In the genomic region with DNA sequence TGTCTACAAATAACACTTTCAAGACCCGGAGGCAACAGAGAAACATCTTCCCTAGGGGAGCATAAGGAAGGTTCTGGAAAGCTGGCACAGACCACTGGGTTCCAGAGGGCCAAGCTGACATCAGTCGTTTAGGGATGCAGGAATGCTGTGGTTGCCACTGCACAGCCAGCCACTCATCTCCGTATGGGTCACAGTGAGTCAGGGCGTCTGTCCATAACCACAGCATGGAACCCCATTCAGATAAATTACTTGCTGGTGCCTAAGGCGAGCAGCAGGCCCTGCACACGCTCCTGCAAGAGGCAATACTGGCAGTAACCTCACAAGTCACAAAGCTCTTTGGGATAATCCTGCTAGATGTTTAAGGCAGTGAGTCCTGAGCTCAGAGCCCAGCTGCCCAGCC, we compare ENCODE assay signal across 16 cellular contexts.
A peak's percentile ranks its signal among the peaks of the same experiment; 100 is the strongest.
DNase-seq lines count a peak whose midpoint lies in the region; ATAC-seq and TF ChIP-seq lines count a peak whose summit lies in the region.
"Had no signal": no experiment of that assay in that cellular context is flagged by ENCODE, and none has a peak within 500 bp of the region (broad histone marks: within the 10 kb centered on the region; RNA-seq: fewer than 3 reads in every experiment).

No MANE protein-coding gene starts in this region.

- H3K27me3 ChIP-seq in SK-N-SH (ENCODE audit: insufficient read depth): no peaks in the 10 kb centered on the region

- no peak overlapping the region for H3K4me2 ChIP-seq in SK-N-SH

- CTCF ChIA-PET in SK-N-SH (lab: Yijun Ruan, JAX): interaction anchor here (0.8 to 1.1 kb wide), 3 partner anchors 10 to 30 kb away, joined by 3 read pairs; no protein-coding TSS in a partner anchor

- no peaks in the 10 kb centered on the region for H3K9me2 ChIP-seq in SK-N-SH

- TF ChIP-seq EP300 in SK-N-SH (IDR thresholded peaks at IDR 0.05; ENCODE audit: borderline replicate concordance in 1 of 2, low read depth in 1 of 2, low read length in 1 of 2): peak in 1 of 2 experiments; percentile 72; a peak in 1 of 4 replicates

- peaks cover 0 to 6% of the 10 kb centered on the region in 2 experiments; a peak in 2 of 4 replicates for H3K4me1 ChIP-seq in SK-N-SH (ENCODE audit: control insufficient read depth in 1 of 2, insufficient read depth in 2 of 2, low read depth in 1 of 2, low read length in 1 of 2)
- H3K4me1 ChIP-seq: parathyroid adenoma had no signal

- H3K9me3 ChIP-seq in SK-N-SH: no peaks in the 10 kb centered on the region

- no peak for TF ChIP-seq RAD21 in SK-N-SH (IDR thresholded peaks at IDR 0.05; ENCODE audit: low read length)

- H3K4me3 ChIP-seq in SK-N-SH (ENCODE audit: low read depth in 2 of 2, low read length in 1 of 2): no peak overlapping the region
- H3K4me3 ChIP-seq in fibroblast of mammary gland (ENCODE audit: control insufficient read depth, low read depth, low read length): no peak overlapping the region

- H3K9ac ChIP-seq in SK-N-SH: no peak overlapping the region
- H3K9ac ChIP-seq: parathyroid adenoma had no signal

- no peaks in the 10 kb centered on the region for H3K79me2 ChIP-seq in SK-N-SH (ENCODE audit: insufficient read depth)
- H3K79me2 ChIP-seq: parathyroid adenoma had no signal

- peak; percentile 7 to 70 for DNase-seq in NCI-H524 (lab: John Stamatoyannopoulos, UW)
- DNase-seq in NCI-H524 treated with DMSO at 0.1 percent for 48 hours (lab: John Stamatoyannopoulos, UW): no peak
- DNase-seq in SK-N-SH: no peak
- DNase-seq in fibroblast of mammary gland (ENCODE audit: low read depth): peak; percentile 95
- peak; percentile 20 for DNase-seq in smooth muscle cell of the brain vasculature (ENCODE audit: low read depth, low spot score)
- DNase-seq in activated CD4-positive, alpha-beta T cell treated with anti-CD3 and anti-CD28 coated beads, Interleukin-2, amount 50 U/mL, for 4 hours: no peak
- DNase-seq: activated CD4-positive, alpha-beta T cell treated with anti-CD3 and anti-CD28 coated beads, Interleukin-2, amount 10 ng/mL, durations not matched to agents 24 days and 14 days; activated naive CD4-positive, alpha-beta T cell treated with anti-CD3 and anti-CD28 coated beads, Interleukin-2, amount 10 ng/mL, durations not matched to agents 7 days and 5 days; DND-41; hypothalamus; NCI-H1092; NCI-H748 treated with DMSO at 0.1 percent for 48 hours had no signal

- POLR2A ChIA-PET in SK-N-SH (lab: Yijun Ruan, JAX): no interaction called here

- no peaks in the 10 kb centered on the region for H3F3A ChIP-seq in SK-N-SH (replicated peaks; ENCODE audit: insufficient read depth)

- ATAC-seq in GM21515 (IDR thresholded peaks at IDR 0.05; ENCODE audit: unreplicated experiment) (no peak), GM21786 (IDR thresholded peaks at IDR 0.05; ENCODE audit: unreplicated experiment) (no peak)

- no peaks in the 10 kb centered on the region for H4K20me1 ChIP-seq in SK-N-SH (ENCODE audit: insufficient read depth)

- no peaks in the 10 kb centered on the region for H3K36me3 ChIP-seq in SK-N-SH (replicated peaks in 1 of 2; ENCODE audit: control insufficient read depth in 1 of 2, insufficient read depth in 2 of 2, low read length in 1 of 2)

- no peak overlapping the region for H3K27ac ChIP-seq in SK-N-SH (ENCODE audit: low read depth in 2 of 2, low read length in 1 of 2)
- H3K27ac ChIP-seq: 22Rv1, parathyroid adenoma had no signal

- WGBS in SK-N-SH (ENCODE audit: low lambda C conversion rate): 60% methylated on average over 2 of the region's 6 CpGs

- TF ChIP-seq CTCF in SK-N-SH (IDR thresholded peaks at IDR 0.05) (no peak), fibroblast of mammary gland (conservative IDR thresholded peaks at IDR 0.05; ENCODE audit: control insufficient read depth, insufficient read depth, low read depth, low read length) (no peak)

- no peak overlapping the region for H2AFZ ChIP-seq in SK-N-SH (ENCODE audit: low read depth)
- H2AFZ ChIP-seq: parathyroid adenoma had no signal

TF ChIP-seq in SK-N-SH, 30 proteins besides CTCF, POLR2A, EP300 and RAD21 (continues in another document):
- TF ChIP-seq ELF1 (IDR thresholded peaks at IDR 0.05): no peak
- no peak for TF ChIP-seq RFX5 (IDR thresholded peaks at IDR 0.05; ENCODE audit: low read length)
- no peak for TF ChIP-seq POLR2AphosphoS5 (IDR thresholded peaks at IDR 0.05; ENCODE audit: low read depth, low read length)
- no peak for TF ChIP-seq ZBTB33 (IDR thresholded peaks at IDR 0.05; ENCODE audit: borderline replicate concordance, low read depth)
- no peak for TF ChIP-seq NRF1 (IDR thresholded peaks at IDR 0.05; ENCODE audit: low read depth, low read length)
- TF ChIP-seq MAX (IDR thresholded peaks at IDR 0.05; ENCODE audit: low read depth): peak; percentile 68
- TF ChIP-seq, protein P1, sequence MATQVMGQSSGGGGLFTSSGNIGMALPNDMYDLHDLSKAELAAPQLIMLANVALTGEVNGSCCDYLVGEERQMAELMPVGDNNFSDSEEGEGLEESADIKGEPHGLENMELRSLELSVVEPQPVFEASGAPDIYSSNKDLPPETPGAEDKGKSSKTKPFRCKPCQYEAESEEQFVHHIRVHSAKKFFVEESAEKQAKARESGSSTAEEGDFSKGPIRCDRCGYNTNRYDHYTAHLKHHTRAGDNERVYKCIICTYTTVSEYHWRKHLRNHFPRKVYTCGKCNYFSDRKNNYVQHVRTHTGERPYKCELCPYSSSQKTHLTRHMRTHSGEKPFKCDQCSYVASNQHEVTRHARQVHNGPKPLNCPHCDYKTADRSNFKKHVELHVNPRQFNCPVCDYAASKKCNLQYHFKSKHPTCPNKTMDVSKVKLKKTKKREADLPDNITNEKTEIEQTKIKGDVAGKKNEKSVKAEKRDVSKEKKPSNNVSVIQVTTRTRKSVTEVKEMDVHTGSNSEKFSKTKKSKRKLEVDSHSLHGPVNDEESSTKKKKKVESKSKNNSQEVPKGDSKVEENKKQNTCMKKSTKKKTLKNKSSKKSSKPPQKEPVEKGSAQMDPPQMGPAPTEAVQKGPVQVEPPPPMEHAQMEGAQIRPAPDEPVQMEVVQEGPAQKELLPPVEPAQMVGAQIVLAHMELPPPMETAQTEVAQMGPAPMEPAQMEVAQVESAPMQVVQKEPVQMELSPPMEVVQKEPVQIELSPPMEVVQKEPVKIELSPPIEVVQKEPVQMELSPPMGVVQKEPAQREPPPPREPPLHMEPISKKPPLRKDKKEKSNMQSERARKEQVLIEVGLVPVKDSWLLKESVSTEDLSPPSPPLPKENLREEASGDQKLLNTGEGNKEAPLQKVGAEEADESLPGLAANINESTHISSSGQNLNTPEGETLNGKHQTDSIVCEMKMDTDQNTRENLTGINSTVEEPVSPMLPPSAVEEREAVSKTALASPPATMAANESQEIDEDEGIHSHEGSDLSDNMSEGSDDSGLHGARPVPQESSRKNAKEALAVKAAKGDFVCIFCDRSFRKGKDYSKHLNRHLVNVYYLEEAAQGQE (IDR thresholded peaks at IDR 0.05; ENCODE audit: low read depth, low read length): 0 out of 2 replicates have a peak, but pooled peaks have one; percentile 22
- TF ChIP-seq TAF1 (IDR thresholded peaks at IDR 0.05; ENCODE audit: borderline replicate concordance, low read depth, low read length): no peak
- TF ChIP-seq, protein P2, sequence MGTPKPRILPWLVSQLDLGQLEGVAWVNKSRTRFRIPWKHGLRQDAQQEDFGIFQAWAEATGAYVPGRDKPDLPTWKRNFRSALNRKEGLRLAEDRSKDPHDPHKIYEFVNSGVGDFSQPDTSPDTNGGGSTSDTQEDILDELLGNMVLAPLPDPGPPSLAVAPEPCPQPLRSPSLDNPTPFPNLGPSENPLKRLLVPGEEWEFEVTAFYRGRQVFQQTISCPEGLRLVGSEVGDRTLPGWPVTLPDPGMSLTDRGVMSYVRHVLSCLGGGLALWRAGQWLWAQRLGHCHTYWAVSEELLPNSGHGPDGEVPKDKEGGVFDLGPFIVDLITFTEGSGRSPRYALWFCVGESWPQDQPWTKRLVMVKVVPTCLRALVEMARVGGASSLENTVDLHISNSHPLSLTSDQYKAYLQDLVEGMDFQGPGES (IDR thresholded peaks at IDR 0.05; ENCODE audit: low read depth, low read length): no peak
- TF ChIP-seq, protein P3, sequence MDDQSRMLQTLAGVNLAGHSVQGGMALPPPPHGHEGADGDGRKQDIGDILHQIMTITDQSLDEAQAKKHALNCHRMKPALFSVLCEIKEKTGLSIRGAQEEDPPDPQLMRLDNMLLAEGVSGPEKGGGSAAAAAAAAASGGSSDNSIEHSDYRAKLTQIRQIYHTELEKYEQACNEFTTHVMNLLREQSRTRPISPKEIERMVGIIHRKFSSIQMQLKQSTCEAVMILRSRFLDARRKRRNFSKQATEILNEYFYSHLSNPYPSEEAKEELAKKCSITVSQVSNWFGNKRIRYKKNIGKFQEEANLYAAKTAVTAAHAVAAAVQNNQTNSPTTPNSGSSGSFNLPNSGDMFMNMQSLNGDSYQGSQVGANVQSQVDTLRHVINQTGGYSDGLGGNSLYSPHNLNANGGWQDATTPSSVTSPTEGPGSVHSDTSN (IDR thresholded peaks at IDR 0.05): peak; percentile 83
- no peak for TF ChIP-seq TEAD4 (IDR thresholded peaks at IDR 0.05; ENCODE audit: borderline replicate concordance, insufficient read depth)
- TF ChIP-seq FOSL2 (IDR thresholded peaks at IDR 0.05; ENCODE audit: borderline replicate concordance, low read depth): peak; percentile 81
- no peak for TF ChIP-seq EZH2phosphoT487 (IDR thresholded peaks at IDR 0.05; ENCODE audit: borderline replicate concordance, low read depth)
- TF ChIP-seq GATA2 (CRISPR knock-in tag; IDR thresholded peaks at IDR 0.05): no peak
- TF ChIP-seq SMC3 (IDR thresholded peaks at IDR 0.05; ENCODE audit: low read depth, low read length): no peak

Comparison
In these comparisons a context has a peak if more than half of its experiments do, and no peak if none do; other contexts are left out.
1. DNase-seq: peak in NCI-H524 (2 of 2), fibroblast of mammary gland (single experiment) and smooth muscle cell of the brain vasculature (single experiment); none in NCI-H524 treated with DMSO at 0.1 percent for 48 hours (single experiment), SK-N-SH (single experiment) and activated CD4-positive, alpha-beta T cell treated with anti-CD3 and anti-CD28 coated beads, Interleukin-2, amount 50 U/mL, for 4 hours (0 of 2).